Comparison of ENCODE assay signal across 8 cellular contexts in the genomic region with DNA sequence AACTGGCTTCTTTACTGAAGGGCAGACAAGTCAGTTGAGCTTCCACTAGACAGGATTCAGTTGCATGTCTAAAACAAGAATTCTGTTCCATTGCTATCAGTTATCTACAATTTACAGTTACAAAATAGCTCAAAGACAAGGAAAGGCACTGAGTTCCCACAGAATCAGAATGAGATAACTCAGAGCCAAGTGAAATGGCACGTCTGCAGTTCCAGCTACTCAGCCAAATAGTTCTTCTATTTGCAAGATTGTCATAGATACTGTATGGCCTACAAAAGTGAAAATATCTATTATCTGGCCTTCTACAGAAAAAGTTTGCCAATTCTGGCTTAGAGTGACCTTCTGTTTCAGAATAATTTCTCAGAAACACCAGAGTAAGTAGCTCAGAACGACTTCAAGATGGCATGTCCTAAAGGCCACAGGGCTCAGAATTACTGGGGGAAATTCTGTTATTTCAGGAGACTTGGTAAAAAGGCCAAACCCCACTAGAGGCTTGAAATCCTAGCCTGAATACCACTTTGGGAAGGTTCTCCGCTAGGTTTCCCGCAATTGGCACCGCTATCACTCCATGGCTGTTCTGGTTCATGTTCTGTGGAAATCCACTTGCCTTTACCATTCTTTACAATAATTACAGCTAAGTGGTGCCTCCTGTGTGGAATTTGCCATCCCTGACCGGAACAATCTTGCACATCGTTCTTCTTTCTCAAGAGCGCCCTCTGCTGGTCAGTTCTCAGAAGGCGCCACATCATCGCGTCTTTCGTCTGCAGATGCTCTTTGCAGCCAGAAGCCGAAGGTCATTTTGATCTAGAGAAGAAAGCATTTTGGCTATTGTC. TPM values are rescaled to one million over a fixed set of nuclear protein-coding genes. Genes with fewer than 3 reads are reported as not detected.
DNase-seq lines count a peak whose midpoint lies in the region; ATAC-seq and TF ChIP-seq lines count a peak whose summit lies in the region.

No MANE protein-coding gene starts in this region.

- H3K9me3 ChIP-seq in right lobe of liver: no peaks in the 10 kb centered on the region

- ATAC-seq in HG03342 (IDR thresholded peaks at IDR 0.05; ENCODE audit: unreplicated experiment) (peak; percentile 69), right lobe of liver (peak; percentile 87 to 97 (median 94)), GM18870 (IDR thresholded peaks at IDR 0.05; ENCODE audit: unreplicated experiment) (no peak)

- H3K36me3 Mint-ChIP-seq in activated CD4-positive, alpha-beta T cell treated with anti-CD3 and anti-CD28 coated beads, Interleukin-2, amount 10 ng/mL, durations not matched to agents 24 days and 14 days (ENCODE audit: low read depth): no peaks in the 10 kb centered on the region

- H3K27ac ChIP-seq in coronary artery (peak overlapping the region; percentile 24 to 59), right lobe of liver (no peak overlapping the region)

- CTCF ChIA-PET in GM10248 (lab: Yijun Ruan, JAX): interaction anchor here (0.5 to 4.9 kb wide), 52 partner anchors 10 to 1231 kb away, joined by 3 to 62 read pairs (median 4); a partner anchor contains a TSS

- intact Hi-C loops in activated CD4-positive, alpha-beta T cell treated with anti-CD3 and anti-CD28 coated beads, Interleukin-2, amount 10 ng/mL, durations not matched to agents 24 days and 14 days (cut with micrococcal nuclease): loop anchor here (2.0 to 5.0 kb wide), 3 partner anchors 116 to 198 kb away; a partner anchor contains a TSS
- intact Hi-C loops in right lobe of liver (cut with DNase I): no loop called here

- no peak for TF ChIP-seq POLR2A in right lobe of liver (IDR thresholded peaks at IDR 0.05)

- H3K4me3 Mint-ChIP-seq in activated CD4-positive, alpha-beta T cell treated with anti-CD3 and anti-CD28 coated beads, Interleukin-2, amount 10 ng/mL, durations not matched to agents 24 days and 14 days: no peak overlapping the region

- WGBS in right lobe of liver (ENCODE audit: insufficient coverage, low coverage, low lambda C conversion rate, missing lambda C conversion rate): 22% methylated on average over 13 of the region's 13 CpGs

- no peaks in the 10 kb centered on the region for H3K9me3 Mint-ChIP-seq in activated CD4-positive, alpha-beta T cell treated with anti-CD3 and anti-CD28 coated beads, Interleukin-2, amount 10 ng/mL, durations not matched to agents 24 days and 14 days

- DNase-seq in GM10248 (ENCODE audit: extremely low spot score) (peak; percentile 52), NCI-H524 (lab: John Stamatoyannopoulos, UW) (peak; percentile 88), coronary artery (ENCODE audit: low spot score) (peak; percentile 76), right lobe of liver (peak; percentile 68 to 80 (median 76))
- peak; percentile 95 for DNase-seq in activated CD4-positive, alpha-beta T cell treated with anti-CD3 and anti-CD28 coated beads, Interleukin-2, amount 10 ng/mL, durations not matched to agents 24 days and 14 days
- DNase-seq in stimulated activated CD4-positive, alpha-beta T cell treated with anti-CD3 and anti-CD28 coated beads, TNF-alpha, amount 100 ng/mL, for 4 hours (ENCODE audit: low read depth in 3 of 3): peak; percentile 60 to 76 (median 72)

- H3K4me1 ChIP-seq in right lobe of liver: no peaks in the 10 kb centered on the region

- H3K4me1 Mint-ChIP-seq in activated CD4-positive, alpha-beta T cell treated with anti-CD3 and anti-CD28 coated beads, Interleukin-2, amount 10 ng/mL, durations not matched to agents 24 days and 14 days: peaks cover 23% of the 10 kb centered on the region

- no peaks in the 10 kb centered on the region for H3K27me3 Mint-ChIP-seq in activated CD4-positive, alpha-beta T cell treated with anti-CD3 and anti-CD28 coated beads, Interleukin-2, amount 10 ng/mL, durations not matched to agents 24 days and 14 days

- H3K36me3 ChIP-seq in right lobe of liver: no peaks in the 10 kb centered on the region

- POLR2A ChIA-PET in GM10248 (lab: Yijun Ruan, JAX): no interaction called here

- TF ChIP-seq CTCF in GM10248 (IDR thresholded peaks at IDR 0.05; ENCODE audit: control extremely low read depth, extremely low read depth, low read depth, missing control alignments): peak; percentile 91
- peak; percentile 73 for TF ChIP-seq CTCF in coronary artery (IDR thresholded peaks at IDR 0.05)
- peak; percentile 81 to 96 (median 93) for TF ChIP-seq CTCF in right lobe of liver (IDR thresholded peaks at IDR 0.05)

- no peak overlapping the region for H3K27ac Mint-ChIP-seq in activated CD4-positive, alpha-beta T cell treated with anti-CD3 and anti-CD28 coated beads, Interleukin-2, amount 10 ng/mL, durations not matched to agents 24 days and 14 days

- H3K27me3 ChIP-seq in right lobe of liver: no peaks in the 10 kb centered on the region

- H3K4me3 ChIP-seq in coronary artery: peak overlapping the region; percentile 0
- no peak overlapping the region for H3K4me3 ChIP-seq in right lobe of liver

RNA-seq across cellular contexts. Expression of a gene that starts 10.6 kb away (rescaled TPM):
- total RNA-seq in activated CD4-positive, alpha-beta T cell treated with anti-CD3 and anti-CD28 coated beads, Interleukin-2, amount 10 ng/mL, durations not matched to agents 24 days and 14 days: 226 and 229 TPM in 2 replicates
- total RNA-seq in right lobe of liver: 10 to 100 TPM; 35.1 to 73.0 (median 55.4) TPM

Comparison
In these comparisons a context has a peak if more than half of its experiments do, and no peak if none do; other contexts are left out.
1. H3K27ac ChIP-seq: peak in coronary artery (2 of 2); none in right lobe of liver (0 of 3).
2. Peak in every context shown above with its lines, with median percentiles within 50 percentile points of each other: DNase-seq and CTCF ChIP-seq.